14 cellular contexts compared by ENCODE assay signal in the genomic region with DNA sequence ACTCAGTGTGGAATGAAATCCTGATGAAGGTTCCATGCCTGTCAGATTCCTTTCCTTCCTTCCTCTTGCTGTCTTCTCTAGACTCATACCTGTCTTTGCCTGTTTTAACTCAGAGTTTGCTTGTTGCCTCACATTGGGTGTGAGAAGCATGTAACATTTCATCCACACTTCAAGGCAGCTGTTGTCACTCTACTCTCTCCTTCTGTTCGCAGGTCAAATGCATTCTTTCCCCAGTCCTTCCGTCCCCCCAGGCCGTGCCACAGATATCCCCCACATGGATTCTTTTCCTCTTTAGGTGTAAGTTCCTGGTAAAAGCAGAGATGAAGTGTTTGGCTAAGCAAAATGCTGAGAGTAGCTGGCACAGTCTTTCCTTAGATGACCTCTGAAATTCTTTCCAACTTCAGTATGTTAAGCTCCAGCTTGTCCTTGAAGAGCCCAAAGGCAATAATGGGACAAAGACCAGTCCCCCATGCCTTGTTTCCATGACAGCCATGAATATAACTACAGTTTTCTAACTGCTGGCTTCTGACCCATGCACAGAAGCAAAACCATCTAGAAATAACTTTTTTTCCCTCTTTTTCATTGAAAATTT.
DNase-seq lines count a peak whose midpoint lies in the region; ATAC-seq, FAIRE-seq and TF ChIP-seq lines count a peak whose summit lies in the region.
"Had no signal": no experiment of that assay in that cellular context is flagged by ENCODE, and none has a peak within 500 bp of the region (broad histone marks: within the 10 kb centered on the region; RNA-seq: fewer than 3 reads in every experiment).

No MANE protein-coding gene starts in this region.

- H3K27ac ChIP-seq in lower lobe of right lung = no peak overlapping the region
- H3K27ac ChIP-seq: A549, C4-2B had no signal

- H3K9me3 ChIP-seq in lower lobe of right lung = no peaks in the 10 kb centered on the region
- H3K9me3 ChIP-seq: A549, BE2C had no signal

- no peak for DNase-seq in Right ventricle myocardium superior
- DNase-seq in left cardiac atrium = peak; percentile 45
- no peak for DNase-seq in lower lobe of right lung
- DNase-seq in GM19239 (ENCODE audit: insufficient read length, low spot score) = no peak
- no peak for DNase-seq in HuH-7 (ENCODE audit: low spot score)
- DNase-seq: BE2C; CD4-positive, alpha-beta memory T cell; DMS79 had no signal

- ATAC-seq in Right ventricle myocardium superior (ENCODE audit: poor library complexity) = peak; percentile 76
- peak; percentile 55 to 81 for ATAC-seq in left cardiac atrium
- peak; percentile 55 to 57 for ATAC-seq in lower lobe of right lung
- ATAC-seq in GM18520 (IDR thresholded peaks at IDR 0.05; ENCODE audit: unreplicated experiment) = no peak
- ATAC-seq: A549, HCT116 had no signal

- H3K36me3 ChIP-seq in lower lobe of right lung = no peaks in the 10 kb centered on the region
- H3K36me3 ChIP-seq: BE2C had no signal

- intact Hi-C loops in Right ventricle myocardium superior (cut with DNase I) (no loop called here), left cardiac atrium (cut with DNase I) (no loop called here), lower lobe of right lung (cut with DNase I) (no loop called here)

- H3K27me3 ChIP-seq in lower lobe of right lung (ENCODE audit: low read depth) = no peaks in the 10 kb centered on the region
- H3K27me3 ChIP-seq: BE2C had no signal

- no peak for FAIRE-seq in GM19239 (lab: Jason Lieb, UNC)
- FAIRE-seq: G401.6, GM12891 had no signal

- no peak for TF ChIP-seq CTCF in lower lobe of right lung (IDR thresholded peaks at IDR 0.05)

- H3K4me1 ChIP-seq in lower lobe of right lung = peaks cover 2% of the 10 kb centered on the region

- H3K4me3 ChIP-seq in lower lobe of right lung = no peak overlapping the region
- H3K4me3 ChIP-seq: A549 had no signal
